14 cellular contexts compared by ENCODE assay signal in genomic region chr3:121574449-121574848, GRCh38. TPM values are rescaled to one million over a fixed set of nuclear protein-coding genes. Genes with fewer than 3 reads are reported as not detected.
DNase-seq lines count a peak whose midpoint lies in the region; ATAC-seq and TF ChIP-seq lines count a peak whose summit lies in the region.
"Had no signal": no experiment of that assay in that cellular context is flagged by ENCODE, and none has a peak within 500 bp of the region (broad histone marks: within the 10 kb centered on the region; RNA-seq: fewer than 3 reads in every experiment).

No MANE protein-coding gene starts in this region.

- intact Hi-C loops in PC-9 (cut with micrococcal nuclease; ENCODE audit: unreplicated experiment), result no loop called here
- intact Hi-C loops in lower lobe of right lung (cut with DNase I), result no loop called here

- no peak overlapping the region for H3K9ac ChIP-seq in GM23248

- H3K4me1 ChIP-seq in GM23338 (ENCODE audit: insufficient read depth) (peaks cover 12% of the 10 kb centered on the region; the same call in 1 of the 2 replicates), PC-9 (replicated peaks; ENCODE audit: insufficient read depth) (no peaks in the 10 kb centered on the region), lower lobe of right lung (no peaks in the 10 kb centered on the region), GM23248 (ENCODE audit: insufficient read depth) (no peaks in the 10 kb centered on the region)

- TF ChIP-seq CTCF in 22Rv1 (IDR thresholded peaks at IDR 0.05) (no peak), GM23338 (conservative IDR thresholded peaks at IDR 0.05; ENCODE audit: low read depth in 2 of 2) (no peak), PC-9 (conservative IDR thresholded peaks at IDR 0.05) (no peak), epithelial cell of esophagus (IDR thresholded peaks at IDR 0.05; ENCODE audit: insufficient read depth, low read depth, low read length, missing control alignments) (no peak), lower lobe of right lung (IDR thresholded peaks at IDR 0.05) (no peak)

- BruUV-seq in PC-9 (replicated peaks; lab: Mats Ljungman, UMichigan), result no TSS peak

- H3F3A ChIP-seq in GM23338 (replicated peaks; ENCODE audit: low read depth), result no peaks in the 10 kb centered on the region
- H3F3A ChIP-seq in PC-9 (ENCODE audit: insufficient read depth, low read depth), result no peaks in the 10 kb centered on the region
- no peaks in the 10 kb centered on the region for H3F3A ChIP-seq in GM23248 (ENCODE audit: insufficient read depth)

- no peaks in the 10 kb centered on the region; the same call in 2 of the 3 replicates for H3K36me3 Mint-ChIP-seq in GM23338 (ENCODE audit: low read depth)
- H3K36me3 Mint-ChIP-seq: CD14-positive monocyte; naive thymus-derived CD8-positive, alpha-beta T cell; stimulated activated memory B cell treated with anti-CD40 and anti-IgM and Interleukin-4, amounts not matched to agents 10 μg/mL and 1 μg/mL and 100 μg/mL, for 72 hours had no signal

- POLR2A ChIA-PET in PC-9 (lab: Charles Lee; ENCODE audit: unreplicated experiment), result interaction anchor here (0.5 to 0.6 kb wide), 3 partner anchors 27 to 447 kb away, joined by 3 to 8 read pairs (median 4); partner anchors contain the start of gene ILDR1

- no peak overlapping the region for H3K4me3 Mint-ChIP-seq in GM23338
- H3K4me3 Mint-ChIP-seq: CD14-positive monocyte; naive thymus-derived CD8-positive, alpha-beta T cell; stimulated activated memory B cell treated with anti-CD40 and anti-IgM and Interleukin-4, amounts not matched to agents 10 μg/mL and 1 μg/mL and 100 μg/mL, for 72 hours had no signal

- no peaks in the 10 kb centered on the region for H3K79me2 ChIP-seq in GM23338 (replicated peaks; ENCODE audit: insufficient read depth)
- H3K79me2 ChIP-seq in PC-9 (ENCODE audit: low read depth), result no peaks in the 10 kb centered on the region
- H3K79me2 ChIP-seq in GM23248 (ENCODE audit: insufficient read depth), result no peaks in the 10 kb centered on the region

- H3K4me1 Mint-ChIP-seq in GM23338, result peaks cover 13% of the 10 kb centered on the region
- H3K4me1 Mint-ChIP-seq: CD14-positive monocyte; naive thymus-derived CD8-positive, alpha-beta T cell; stimulated activated memory B cell treated with anti-CD40 and anti-IgM and Interleukin-4, amounts not matched to agents 10 μg/mL and 1 μg/mL and 100 μg/mL, for 72 hours had no signal

- H3K27me3 ChIP-seq in GM23338 (ENCODE audit: insufficient read depth), result no peaks in the 10 kb centered on the region
- no peaks in the 10 kb centered on the region for H3K27me3 ChIP-seq in PC-9 (ENCODE audit: insufficient read depth, low read depth)
- H3K27me3 ChIP-seq in lower lobe of right lung (ENCODE audit: low read depth), result no peaks in the 10 kb centered on the region
- no peaks in the 10 kb centered on the region; the same call in 1 of the 2 replicates for H3K27me3 ChIP-seq in GM23248 (replicated peaks; ENCODE audit: insufficient read depth)

- H3K9me2 ChIP-seq in GM23338 (ENCODE audit: insufficient read depth) (no peaks in the 10 kb centered on the region), PC-9 (ENCODE audit: insufficient read depth) (no peaks in the 10 kb centered on the region), GM23248 (ENCODE audit: insufficient read depth) (no peaks in the 10 kb centered on the region)

- in situ Hi-C loops in GM23248 (cut with MboI), result loop anchor here (25.0 kb wide), 1 partner anchor 688 kb away; no protein-coding TSS in a partner anchor

- H3K9me3 ChIP-seq in PC-9 (ENCODE audit: insufficient read depth, low read depth), result no peaks in the 10 kb centered on the region
- no peaks in the 10 kb centered on the region for H3K9me3 ChIP-seq in lower lobe of right lung
- H3K9me3 ChIP-seq in GM23248 (ENCODE audit: low read depth), result no peaks in the 10 kb centered on the region

- H2AFZ ChIP-seq in GM23338 (no peak overlapping the region), PC-9 (no peak overlapping the region), GM23248 (no peak overlapping the region)

- H3K27ac ChIP-seq in 22Rv1, result peak overlapping the region; percentile 48
- no peak overlapping the region for H3K27ac ChIP-seq in GM23338 (ENCODE audit: low read depth)
- H3K27ac ChIP-seq in PC-9, result no peak overlapping the region
- H3K27ac ChIP-seq in lower lobe of right lung, result no peak overlapping the region
- no peak overlapping the region for H3K27ac ChIP-seq in GM23248

- H3K4me2 ChIP-seq in GM23338 (no peak overlapping the region), PC-9 (peak overlapping the region; percentile 18; the same call in 1 of the 2 replicates), GM23248 (ENCODE audit: unreplicated experiment) (no peak overlapping the region)

- no peak overlapping the region for H3K27ac Mint-ChIP-seq in GM23338
- H3K27ac Mint-ChIP-seq: CD14-positive monocyte; naive thymus-derived CD8-positive, alpha-beta T cell; stimulated activated memory B cell treated with anti-CD40 and anti-IgM and Interleukin-4, amounts not matched to agents 10 μg/mL and 1 μg/mL and 100 μg/mL, for 72 hours had no signal

- H3K9me3 Mint-ChIP-seq in GM23338, result no peaks in the 10 kb centered on the region
- H3K9me3 Mint-ChIP-seq: CD14-positive monocyte; naive thymus-derived CD8-positive, alpha-beta T cell; stimulated activated memory B cell treated with anti-CD40 and anti-IgM and Interleukin-4, amounts not matched to agents 10 μg/mL and 1 μg/mL and 100 μg/mL, for 72 hours had no signal

- ATAC-seq in GM23338 (peak; percentile 59), HG03045 (IDR thresholded peaks at IDR 0.05; ENCODE audit: unreplicated experiment) (no peak), lower lobe of right lung (no peak)
- ATAC-seq: naive thymus-derived CD8-positive, alpha-beta T cell; stimulated activated memory B cell treated with anti-CD40 and anti-IgM and Interleukin-4, amounts not matched to agents 10 μg/mL and 1 μg/mL and 100 μg/mL, for 72 hours had no signal

- H3K36me3 ChIP-seq in GM23338 (ENCODE audit: insufficient read depth) (no peaks in the 10 kb centered on the region), PC-9 (ENCODE audit: low read depth) (no peaks in the 10 kb centered on the region), lower lobe of right lung (no peaks in the 10 kb centered on the region), GM23248 (ENCODE audit: low read depth) (no peaks in the 10 kb centered on the region)

- CTCF ChIA-PET in PC-9 (lab: Charles Lee), result no interaction called here

- H3K4me3 ChIP-seq in GM23338 (no peak overlapping the region), PC-9 (no peak overlapping the region), epithelial cell of esophagus (ENCODE audit: low read length) (no peak overlapping the region), lower lobe of right lung (no peak overlapping the region), GM23248 (no peak overlapping the region)

- H4K20me1 ChIP-seq in GM23338 (replicated peaks; ENCODE audit: insufficient read depth) (no peaks in the 10 kb centered on the region), PC-9 (ENCODE audit: insufficient read depth) (no peaks in the 10 kb centered on the region), GM23248 (ENCODE audit: insufficient read depth) (no peaks in the 10 kb centered on the region)

- peaks cover 3% of the 10 kb centered on the region for H3K27me3 Mint-ChIP-seq in GM23338 (ENCODE audit: insufficient read depth, low read depth, poor library complexity)

- peak; percentile 57 for DNase-seq in GM23338 (ENCODE audit: low spot score)
- peak; percentile 68 to 71 for DNase-seq in PC-9
- DNase-seq in epithelial cell of esophagus (ENCODE audit: low read depth), result peak; percentile 79
- no peak for DNase-seq in lower lobe of right lung
- no peak for DNase-seq in GM23248
- no peak for DNase-seq in stimulated activated naive CD4-positive, alpha-beta T cell treated with Interleukin-2 at 50 U/mL for 16 hours (lab: John Stamatoyannopoulos, UW)
- DNase-seq: amniotic stem cell; naive thymus-derived CD8-positive, alpha-beta T cell; stimulated activated CD4-positive, alpha-beta T cell treated with anti-CD3 and anti-CD28 coated beads, Interleukin-15, amount 100 ng/mL, for 24 hours had no signal

- WGBS in GM23248 (ENCODE audit: low coverage in 1 of 2, low lambda C conversion rate in 2 of 2, missing lambda C conversion rate in 2 of 2), 2 experiments, result 73 to 74% methylated on average over 6 of the region's 6 CpGs

RNA-seq across cellular contexts. Expression of gene ARGFX, which starts 6.7 kb away (rescaled TPM):
- not detected in 2 replicates for total RNA-seq in GM23338 (2014; rRNA removed; shearing (Covaris generic))
- polyA plus RNA-seq in GM23338 (2016; fragmentation: Nextera tagmentation; extraction: Ambion mirVana) (not detected in 2 replicates), GM23248 (2016; fragmentation: Nextera tagmentation; extraction: Ambion mirVana) (not detected in 2 replicates)
- total RNA-seq in PC-9 (2021) (not detected in 2 replicates), lower lobe of right lung (not detected)
- total RNA-seq in GM23248 (2014; rRNA removed; shearing (Covaris generic)), result not detected in 2 replicates
- total RNA-seq: naive thymus-derived CD8-positive, alpha-beta T cell; T-helper 2 cell treated with Interferon-gamma antibody and Interleukin-4, amounts not matched to agents 100 ng/mL and 5 ng/mL, for 36 hours had no signal
- polyA plus RNA-seq: CD14-positive monocyte; naive thymus-derived CD8-positive, alpha-beta T cell had no signal

RNA-seq across cellular contexts. Expression of gene FBXO40, which starts 18.7 kb away (rescaled TPM):
- 0.03 and 0.23 TPM in 2 replicates for total RNA-seq in GM23338 (2014; rRNA removed; shearing (Covaris generic))
- polyA plus RNA-seq in GM23338 (2016; fragmentation: Nextera tagmentation; extraction: Ambion mirVana) (0.05 TPM in 1 of 2 replicates, not detected in the other), GM23248 (2016; fragmentation: Nextera tagmentation; extraction: Ambion mirVana) (not detected in 2 replicates)
- total RNA-seq in PC-9 (2021) (not detected in 2 replicates), lower lobe of right lung (0.09 TPM)
- total RNA-seq in GM23248 (2014; rRNA removed; shearing (Covaris generic)), result not detected in 2 replicates
- total RNA-seq: naive thymus-derived CD8-positive, alpha-beta T cell; T-helper 2 cell treated with Interferon-gamma antibody and Interleukin-4, amounts not matched to agents 100 ng/mL and 5 ng/mL, for 36 hours had no signal
- polyA plus RNA-seq: CD14-positive monocyte had no signal

RNA-seq across cellular contexts. Expression of gene POLQ, which starts 28.7 kb away (rescaled TPM):
- total RNA-seq in GM23338 (2014; rRNA removed; shearing (Covaris generic)), result 14.7 and 20.6 TPM in 2 replicates
- polyA plus RNA-seq in GM23338 (2016; fragmentation: Nextera tagmentation; extraction: Ambion mirVana) (4.5 and 6.9 TPM in 2 replicates), GM23248 (2016; fragmentation: Nextera tagmentation; extraction: Ambion mirVana) (0.81 and 1.0 TPM in 2 replicates)
- total RNA-seq in PC-9 (2021) (14.3 and 15.6 TPM in 2 replicates), lower lobe of right lung (0.56 TPM)
- 1.6 and 2.5 TPM in 2 replicates for total RNA-seq in GM23248 (2014; rRNA removed; shearing (Covaris generic))

Comparison
In these comparisons a context has a peak if more than half of its experiments do, and no peak if none do; other contexts are left out.
1. DNase-seq: peak in GM23338 (single experiment), PC-9 (2 of 2) and epithelial cell of esophagus (single experiment); none in lower lobe of right lung (single experiment), GM23248 (single experiment) and stimulated activated naive CD4-positive, alpha-beta T cell treated with Interleukin-2 at 50 U/mL for 16 hours (single experiment).